In the genomic region with DNA sequence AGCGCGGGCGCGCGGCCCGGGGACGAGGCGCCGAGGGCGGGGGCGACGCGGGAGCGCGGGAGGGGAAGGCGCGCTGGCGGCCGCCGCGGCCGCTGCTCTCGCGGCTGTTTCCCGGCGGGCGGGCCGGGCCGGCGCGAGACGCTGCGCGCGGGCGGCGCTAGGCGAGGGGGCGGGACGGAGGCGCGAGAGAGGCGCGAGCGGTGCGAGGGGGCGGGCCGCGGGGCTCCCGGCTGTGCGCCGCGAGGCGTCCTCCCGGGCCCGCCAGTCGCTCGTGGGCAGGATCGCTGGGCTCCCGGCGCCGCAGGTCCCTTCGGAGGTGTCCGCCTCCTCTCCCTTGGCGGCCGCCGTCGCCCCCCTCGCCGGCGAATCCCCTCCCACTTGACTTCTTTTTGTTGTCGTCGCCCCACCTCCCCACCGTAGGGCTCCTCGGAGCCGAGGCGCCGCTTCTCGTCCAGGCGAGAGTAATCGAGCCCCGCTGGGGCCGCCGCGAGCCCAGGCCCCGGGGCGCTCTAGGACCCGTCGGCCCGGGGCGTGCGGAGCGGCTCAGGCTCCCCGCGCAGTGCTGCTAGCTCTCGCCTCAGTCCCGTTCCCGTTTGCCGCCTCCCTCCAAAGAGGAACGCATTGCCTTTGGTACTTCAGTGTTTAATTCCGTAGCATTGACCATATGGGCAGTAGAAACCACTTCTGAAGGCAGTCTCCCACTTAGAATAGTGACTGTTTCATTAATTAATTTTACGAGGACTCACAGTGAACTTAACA, we compare ENCODE assay signal across 1 cellular context.
TF ChIP-seq lines count a peak whose summit lies in the region.

TSS of gene RANBP9 (minus strand) at position 110 of the 759 bp plus-strand sequence. CDS start 330 bp downstream, outside the sequence.

TF ChIP-seq in K562, 482 proteins besides CTCF, POLR2A, EP300 and RAD21 (continued from another document):
- TF ChIP-seq JUND (IDR thresholded peaks at IDR 0.05; ENCODE audit: borderline replicate concordance, low read depth, low read length) (0 out of 2 replicates have a peak, but pooled peaks have one; percentile 42), JUND (tag; IDR thresholded peaks at IDR 0.05; ENCODE audit: borderline replicate concordance, low read depth, low read length) (peak; percentile 40; the same call in 1 of the 3 replicates), TGIF2 (CRISPR knock-in tag; IDR thresholded peaks at IDR 0.05) (peak; percentile 67; the same call in 1 of the 2 replicates), ZNF282 (CRISPR knock-in tag; IDR thresholded peaks at IDR 0.05) (no peak), FOSL1 (tag; conservative IDR thresholded peaks at IDR 0.05) (no peak; the same call in 1 of the 2 replicates), SNIP1 (IDR thresholded peaks at IDR 0.05; ENCODE audit: low read depth) (peak; percentile 8; the same call in 1 of the 2 replicates), CBX3 (IDR thresholded peaks at IDR 0.05; ENCODE audit: borderline replicate concordance in 1 of 2, low read length in 2 of 2) (peak in 1 of 2 experiments; percentile 80; a peak in 2 of 3 replicates), PHF20 (IDR thresholded peaks at IDR 0.05; ENCODE audit: partially characterized antibody) (peak; percentile 85), HDAC2 (IDR thresholded peaks at IDR 0.05) (0 out of 2 replicates have a peak, but pooled peaks have one; percentile 26), ZBED1 (IDR thresholded peaks at IDR 0.05) (peak; percentile 57; the same call in 1 of the 2 replicates), CREM (IDR thresholded peaks at IDR 0.05; ENCODE audit: low read depth) (peak; percentile 74), DACH1 (IDR thresholded peaks at IDR 0.05; ENCODE audit: partially characterized antibody) (peak; percentile 58), ZNF507 (tag; conservative IDR thresholded peaks at IDR 0.05) (no peak), CREB3L1 (IDR thresholded peaks at IDR 0.05; ENCODE audit: borderline replicate concordance, low read depth) (peak; percentile 97; the same call in 1 of the 2 replicates), LEF1 (IDR thresholded peaks at IDR 0.05) (0 out of 2 replicates have a peak, but pooled peaks have one; percentile 25), THRB (CRISPR knock-in tag; conservative IDR thresholded peaks at IDR 0.05) (no peak), PRPF4 (IDR thresholded peaks at IDR 0.05; ENCODE audit: insufficient read depth, low read depth, low read length, poor library complexity, severe bottlenecking) (peak; percentile 40), SIN3A (IDR thresholded peaks at IDR 0.05; ENCODE audit: borderline replicate concordance in 2 of 2, control insufficient read depth in 1 of 2, low read depth in 2 of 2, low read length in 2 of 2) (peak; percentile 74 to 76; a peak in 2 of 4 replicates), KDM2B (CRISPR knock-in tag; IDR thresholded peaks at IDR 0.05) (peak; percentile 95), ZBTB17 (CRISPR knock-in tag; IDR thresholded peaks at IDR 0.05) (peak; percentile 100), FUS (optimal IDR thresholded peaks at IDR 0.05; ENCODE audit: low read depth, low read length) (peak; percentile 66), TEAD4 (IDR thresholded peaks at IDR 0.05; ENCODE audit: low read length) (no peak), TEAD4 (CRISPR knock-in tag; IDR thresholded peaks at IDR 0.05; ENCODE audit: borderline replicate concordance) (no peak), TBP (optimal IDR thresholded peaks at IDR 0.05; ENCODE audit: low read depth, low read length) (peak; percentile 63), ZNF3 (CRISPR knock-in tag; IDR thresholded peaks at IDR 0.05) (no peak), U2AF1 (optimal IDR thresholded peaks at IDR 0.05; ENCODE audit: low read depth, low read length) (peak; percentile 35), MYNN (IDR thresholded peaks at IDR 0.05) (0 out of 2 replicates have a peak, but pooled peaks have one; percentile 26), MYNN (CRISPR knock-in tag; IDR thresholded peaks at IDR 0.05) (no peak), ZNF431 (CRISPR knock-in tag; IDR thresholded peaks at IDR 0.05) (0 out of 2 replicates have a peak, but pooled peaks have one; percentile 25), YY1 (IDR thresholded peaks at IDR 0.05; ENCODE audit: borderline replicate concordance in 1 of 3, control insufficient read depth in 1 of 3, extremely low read depth in 1 of 3, insufficient read depth in 3 of 3, insufficient read length in 1 of 3, insufficient replicate concordance in 2 of 3, low read depth in 1 of 3, low read length in 2 of 3) (peak in 2 of 3 experiments; percentile 76 to 80), ESRRA (IDR thresholded peaks at IDR 0.05; ENCODE audit: borderline replicate concordance, low read depth) (peak; percentile 45; the same call in 1 of the 2 replicates), POLR2G (IDR thresholded peaks at IDR 0.05; ENCODE audit: low read depth, low read length) (peak; percentile 90), TAF1 (IDR thresholded peaks at IDR 0.05; ENCODE audit: control insufficient read depth, extremely low read depth, insufficient read depth, low read length, severe bottlenecking) (peak; percentile 76), EGR1 (conservative IDR thresholded peaks at IDR 0.05) (peak; percentile 69), CBX5 (IDR thresholded peaks at IDR 0.05; ENCODE audit: borderline replicate concordance, low read depth) (0 out of 2 replicates have a peak, but pooled peaks have one; percentile 57), BRCA1 (IDR thresholded peaks at IDR 0.05) (no peak), BRCA1 (CRISPR knock-in tag; IDR thresholded peaks at IDR 0.05) (no peak), NCOR1 (IDR thresholded peaks at IDR 0.05) (peak; percentile 59), TFAP4 (CRISPR knock-in tag; IDR thresholded peaks at IDR 0.05; ENCODE audit: borderline replicate concordance) (peak; percentile 90), MECOM (CRISPR knock-in tag; IDR thresholded peaks at IDR 0.05) (no peak), HIVEP1 (CRISPR knock-in tag; IDR thresholded peaks at IDR 0.05) (0 out of 2 replicates have a peak, but pooled peaks have one; percentile 16), TAF9B (IDR thresholded peaks at IDR 0.05; ENCODE audit: partially characterized antibody) (peak; percentile 47), ELF2 (CRISPR knock-in tag; IDR thresholded peaks at IDR 0.05) (0 out of 2 replicates have a peak, but pooled peaks have one; percentile 46), CTBP1 (IDR thresholded peaks at IDR 0.05; ENCODE audit: borderline replicate concordance) (peak; percentile 98), ZNF77 (CRISPR knock-in tag; IDR thresholded peaks at IDR 0.05) (0 out of 2 replicates have a peak, but pooled peaks have one; percentile 35), GABPA (tag; conservative IDR thresholded peaks at IDR 0.05; ENCODE audit: low read depth) (peak; percentile 84), THRAP3 (IDR thresholded peaks at IDR 0.05; ENCODE audit: borderline replicate concordance) (no peak), ZFP30 (CRISPR knock-in tag; IDR thresholded peaks at IDR 0.05; ENCODE audit: borderline replicate concordance) (no peak), CREB1 (IDR thresholded peaks at IDR 0.05) (no peak; the same call in none of the 2 replicates), CREB1 (CRISPR knock-in tag; IDR thresholded peaks at IDR 0.05) (peak; percentile 82)
- TF ChIP-seq, protein P1, sequence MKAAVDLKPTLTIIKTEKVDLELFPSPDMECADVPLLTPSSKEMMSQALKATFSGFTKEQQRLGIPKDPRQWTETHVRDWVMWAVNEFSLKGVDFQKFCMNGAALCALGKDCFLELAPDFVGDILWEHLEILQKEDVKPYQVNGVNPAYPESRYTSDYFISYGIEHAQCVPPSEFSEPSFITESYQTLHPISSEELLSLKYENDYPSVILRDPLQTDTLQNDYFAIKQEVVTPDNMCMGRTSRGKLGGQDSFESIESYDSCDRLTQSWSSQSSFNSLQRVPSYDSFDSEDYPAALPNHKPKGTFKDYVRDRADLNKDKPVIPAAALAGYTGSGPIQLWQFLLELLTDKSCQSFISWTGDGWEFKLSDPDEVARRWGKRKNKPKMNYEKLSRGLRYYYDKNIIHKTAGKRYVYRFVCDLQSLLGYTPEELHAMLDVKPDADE (conservative IDR thresholded peaks at IDR 0.05; ENCODE audit: control insufficient read depth, low read depth, low read length), result peak; percentile 75
- TF ChIP-seq, protein P2, sequence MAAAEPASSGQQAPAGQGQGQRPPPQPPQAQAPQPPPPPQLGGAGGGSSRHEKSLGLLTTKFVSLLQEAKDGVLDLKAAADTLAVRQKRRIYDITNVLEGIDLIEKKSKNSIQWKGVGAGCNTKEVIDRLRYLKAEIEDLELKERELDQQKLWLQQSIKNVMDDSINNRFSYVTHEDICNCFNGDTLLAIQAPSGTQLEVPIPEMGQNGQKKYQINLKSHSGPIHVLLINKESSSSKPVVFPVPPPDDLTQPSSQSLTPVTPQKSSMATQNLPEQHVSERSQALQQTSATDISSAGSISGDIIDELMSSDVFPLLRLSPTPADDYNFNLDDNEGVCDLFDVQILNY (CRISPR knock-in tag; IDR thresholded peaks at IDR 0.05), result peak; percentile 33; the same call in 1 of the 2 replicates
- TF ChIP-seq, protein P3, sequence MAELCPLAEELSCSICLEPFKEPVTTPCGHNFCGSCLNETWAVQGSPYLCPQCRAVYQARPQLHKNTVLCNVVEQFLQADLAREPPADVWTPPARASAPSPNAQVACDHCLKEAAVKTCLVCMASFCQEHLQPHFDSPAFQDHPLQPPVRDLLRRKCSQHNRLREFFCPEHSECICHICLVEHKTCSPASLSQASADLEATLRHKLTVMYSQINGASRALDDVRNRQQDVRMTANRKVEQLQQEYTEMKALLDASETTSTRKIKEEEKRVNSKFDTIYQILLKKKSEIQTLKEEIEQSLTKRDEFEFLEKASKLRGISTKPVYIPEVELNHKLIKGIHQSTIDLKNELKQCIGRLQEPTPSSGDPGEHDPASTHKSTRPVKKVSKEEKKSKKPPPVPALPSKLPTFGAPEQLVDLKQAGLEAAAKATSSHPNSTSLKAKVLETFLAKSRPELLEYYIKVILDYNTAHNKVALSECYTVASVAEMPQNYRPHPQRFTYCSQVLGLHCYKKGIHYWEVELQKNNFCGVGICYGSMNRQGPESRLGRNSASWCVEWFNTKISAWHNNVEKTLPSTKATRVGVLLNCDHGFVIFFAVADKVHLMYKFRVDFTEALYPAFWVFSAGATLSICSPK (IDR thresholded peaks at IDR 0.05; ENCODE audit: borderline replicate concordance), result no peak
TF ChIP-seq in K562: peak in this region for 172.
